ENCODE assay signal across 25 cellular contexts in genomic region chr11:340539-341512, GRCh38. TPM values are rescaled to one million over a fixed set of nuclear protein-coding genes. Genes with fewer than 3 reads are reported as not detected.
DNase-seq lines count a peak whose midpoint lies in the region; ATAC-seq, FAIRE-seq and TF ChIP-seq lines count a peak whose summit lies in the region.
"Had no signal": no experiment of that assay in that cellular context is flagged by ENCODE, and none has a peak within 500 bp of the region (broad histone marks: within the 10 kb centered on the region; RNA-seq: fewer than 3 reads in every experiment).

No MANE protein-coding gene starts in this region.

- POLR2A ChIA-PET in H1 (lab: Charles Lee; ENCODE audit: partially characterized antibody) = interaction anchor here (0.6 to 2.8 kb wide), 21 partner anchors 8 to 134 kb away, joined by 3 to 24 read pairs (median 4); partner anchors contain the start of genes BET1L and RIC8A

- DNase-seq in GM18507 (ENCODE audit: extremely low spot score, insufficient read length, low read depth) (no peak), H1 (ENCODE audit: low read depth in 1 of 2, low spot score in 2 of 2) (no peak)
- DNase-seq: activated CD4-positive, alpha-beta T cell treated with anti-CD3 and anti-CD28 coated beads, Interleukin-2, amount 50 U/mL, for 48 hours; activated naive CD4-positive, alpha-beta T cell; activated T-cell treated with anti-CD3 and anti-CD28 coated beads for 4 hours; dermis blood vessel endothelial cell; heart left ventricle; HFFc6; lower lobe of right lung; NCI-H1092 treated with DMSO at 0.1 percent for 48 hours; NCI-H2029; NCI-H446; NK-92 treated with Interleukin-12 subunit alpha and Interleukin-12 subunit beta, amount 100 ng/mL, for 24 hours; T-helper 2 cell; thyroid gland had no signal

- no peaks in the 10 kb centered on the region for H3K79me1 ChIP-seq in H1 (ENCODE audit: low read depth, low read length)

- H3K79me2 ChIP-seq in H1 (ENCODE audit: control insufficient read depth in 1 of 2, insufficient read depth in 2 of 2, low read length in 2 of 2) = no peaks in the 10 kb centered on the region

- peak overlapping the region; percentile 59 for H3K56ac ChIP-seq in H1 (replicated peaks; ENCODE audit: insufficient read length, low read depth, low read length)

- no peak for TF ChIP-seq EP300 in H1 (IDR thresholded peaks at IDR 0.05; ENCODE audit: borderline replicate concordance in 1 of 2, low read depth in 2 of 2, low read length in 2 of 2)

- H3K36me3 ChIP-seq in KOPT-K1 (ENCODE audit: insufficient read depth, low read length) (no peaks in the 10 kb centered on the region), H1 (ENCODE audit: control insufficient read depth in 2 of 4, insufficient read depth in 4 of 4, low read length in 3 of 4) (no peaks in the 10 kb centered on the region), neuron (ENCODE audit: insufficient read depth, low read length) (no peaks in the 10 kb centered on the region)
- H3K36me3 ChIP-seq: heart left ventricle, lower lobe of right lung, sigmoid colon, thyroid gland had no signal

- peak overlapping the region; percentile 88; the same call in 1 of the 2 replicates for H3K18ac ChIP-seq in H1 (ENCODE audit: extremely low read depth, low read length)

- H3K27me3 ChIP-seq in H1 (replicated peaks in 1 of 4; ENCODE audit: control insufficient read depth in 3 of 4, extremely low read depth in 1 of 4, insufficient read depth in 3 of 4, low read length in 3 of 4) (no peaks in the 10 kb centered on the region), neuron (ENCODE audit: insufficient read depth, low read length) (no peaks in the 10 kb centered on the region)
- H3K27me3 ChIP-seq: heart left ventricle, sigmoid colon, thyroid gland had no signal

- no peak overlapping the region for H2BK15ac ChIP-seq in H1 (ENCODE audit: low read length)

- H2BK5ac ChIP-seq in H1 (ENCODE audit: low read depth, low read length) = peak overlapping the region; percentile 73; the same call in 1 of the 2 replicates

- H4K20me1 ChIP-seq in H1 (replicated peaks in 1 of 2; ENCODE audit: control insufficient read depth in 1 of 2, insufficient read depth in 2 of 2, low read length in 2 of 2) = no peaks in the 10 kb centered on the region

- no peak overlapping the region for H3K4ac ChIP-seq in H1 (replicated peaks; ENCODE audit: insufficient read length, low read depth, low read length)

- H4K8ac ChIP-seq in H1 (ENCODE audit: extremely low read depth, insufficient read depth, low read length) = no peak overlapping the region

- H3K4me1 ChIP-seq in H1 (replicated peaks in 1 of 4; ENCODE audit: control insufficient read depth in 3 of 4, insufficient read depth in 4 of 4, low read length in 3 of 4) (peaks cover 4 to 21% (median 17%) of the 10 kb centered on the region in 4 experiments), neuron (ENCODE audit: insufficient read depth, low read length) (peaks cover 28% of the 10 kb centered on the region)

- peak overlapping the region; percentile 82; the same call in 1 of the 2 replicates for H2BK12ac ChIP-seq in H1 (ENCODE audit: low read depth, low read length)

- H2BK20ac ChIP-seq in H1 (ENCODE audit: low read length) = no peak overlapping the region

- WGBS in H1 (ENCODE audit: extremely low coverage in 1 of 2, insufficient coverage in 1 of 2, insufficient read length in 1 of 2, insufficient replicate concordance in 2 of 2, low coverage in 1 of 2, low lambda C conversion rate in 2 of 2, missing lambda C conversion rate in 1 of 2), 2 experiments = 35% methylated on average over 4 of the region's 5 CpGs; no CpG with 5 or more reads in 1 of the 2 experiments

- H4K5ac ChIP-seq in H1 (ENCODE audit: insufficient read length, low read depth, low read length) = peak overlapping the region; percentile 98

- no peak overlapping the region for H3K9ac ChIP-seq in H1 (replicated peaks in 1 of 4; ENCODE audit: extremely low read depth in 1 of 4, low read depth in 3 of 4, low read length in 3 of 4)

- no peak for TF ChIP-seq CTCF in H1 (IDR thresholded peaks at IDR 0.05; ENCODE audit: control extremely low read depth in 1 of 3, insufficient read depth in 1 of 3, low read depth in 1 of 3, low read length in 3 of 3)

- peak; percentile 59 for FAIRE-seq in GM18507 (lab: Jason Lieb, UNC)
- peak; percentile 28 for FAIRE-seq in H1 (lab: Jason Lieb, UNC)
- FAIRE-seq: endothelial cell of umbilical vein had no signal

- H3K27ac ChIP-seq in KOPT-K1 (ENCODE audit: low read depth, low read length, poor library complexity, severe bottlenecking) (peak overlapping the region; percentile 48), H1 (ENCODE audit: low read depth, low read length) (0 out of 2 replicates have a peak overlapping the region, but pooled peaks have one; percentile 32)
- H3K27ac ChIP-seq: sigmoid colon, thyroid gland, VCaP had no signal

- ATAC-seq in GM18517 (IDR thresholded peaks at IDR 0.05; ENCODE audit: unreplicated experiment) (no peak), HG02973 (IDR thresholded peaks at IDR 0.05; ENCODE audit: unreplicated experiment) (no peak), GM18870 (IDR thresholded peaks at IDR 0.05; ENCODE audit: unreplicated experiment) (no peak)
- ATAC-seq: heart left ventricle, lower lobe of right lung had no signal

- H4K91ac ChIP-seq in H1 (replicated peaks; ENCODE audit: insufficient read length, low read length) = peak overlapping the region; percentile 74

- TF ChIP-seq POLR2A in H1 (IDR thresholded peaks at IDR 0.05; ENCODE audit: control extremely low read depth in 1 of 2, low read depth in 2 of 2, low read length in 2 of 2) = no peak

- CTCF ChIA-PET in H1 (lab: Charles Lee; ENCODE audit: partially characterized antibody) = interaction anchor here (0.6 to 5.6 kb wide), 8 partner anchors 12 to 91 kb away, joined by 3 to 22 read pairs (median 5); no protein-coding TSS in a partner anchor

- no peak overlapping the region for H3K14ac ChIP-seq in H1 (ENCODE audit: insufficient read length)

- H3K4me2 ChIP-seq in H1 (ENCODE audit: insufficient read depth in 1 of 2, low read depth in 2 of 2, low read length in 2 of 2) = peak overlapping the region; percentile 32 to 62; a peak in 3 of 4 replicates

- H2AK5ac ChIP-seq in H1 (ENCODE audit: low read depth, low read length) = 0 out of 2 replicates have a peak overlapping the region, but pooled peaks have one; percentile 55

- no peaks in the 10 kb centered on the region for H3K23me2 ChIP-seq in H1 (ENCODE audit: low read depth, low read length)

- no peak overlapping the region for H3K23ac ChIP-seq in H1 (ENCODE audit: insufficient read length)

- H3K4me3 ChIP-seq in H1 (ENCODE audit: extremely low read depth in 1 of 4, insufficient read depth in 2 of 4, low read depth in 3 of 4, low read length in 4 of 4) = peak overlapping the region in 1 of 4 experiments; percentile 41; a peak in 2 of 8 replicates
- H3K4me3 ChIP-seq in neuron (ENCODE audit: low read length) = no peak overlapping the region
- H3K4me3 ChIP-seq: heart left ventricle, lower lobe of right lung, sigmoid colon, thyroid gland had no signal

- H3K9me3 ChIP-seq in KOPT-K1 (ENCODE audit: insufficient read depth, low read length, poor library complexity, severe bottlenecking) (no peaks in the 10 kb centered on the region), H1 (ENCODE audit: insufficient read depth in 2 of 2, low read depth in 1 of 2, low read length in 1 of 2) (no peaks in the 10 kb centered on the region), neuron (ENCODE audit: low read length) (no peaks in the 10 kb centered on the region)
- H3K9me3 ChIP-seq: heart left ventricle, lower lobe of right lung, sigmoid colon, thyroid gland had no signal

- H2BK120ac ChIP-seq in H1 (replicated peaks; ENCODE audit: low read depth, low read length) = peak overlapping the region; percentile 90

- H2AFZ ChIP-seq in H1 (ENCODE audit: low read length) = no peak overlapping the region
- peak overlapping the region; percentile 29 for H2AFZ ChIP-seq in neuron (ENCODE audit: low read depth, low read length)

- no peak for TF ChIP-seq RAD21 in H1 (IDR thresholded peaks at IDR 0.05 in 1 of 2, conservative IDR thresholded peaks at IDR 0.05 in 1 of 2; ENCODE audit: low read depth in 2 of 2, low read length in 2 of 2)

RNA-seq across cellular contexts. Expression of gene IFITM3, which starts 20.2 kb away (rescaled TPM):
- total RNA-seq in H1 (2021; fragmentation: NEBNext Ultra II Directional; extraction: Animal tissue kit (Norgen Biotek cat#: 25700)) = 230 and 238 TPM in 2 replicates
- polyA plus RNA-seq in H1 (2011; rRNA removed) = 666 and 779 TPM in 2 replicates
- polyA plus RNA-seq in H1 (2011; cell fraction: cytosol; rRNA removed) = 365 TPM
- 320 TPM for polyA plus RNA-seq in H1 (2011; cell fraction: nucleus; rRNA removed)
- 512 to 625 TPM (median 570 TPM) in 4 replicates for polyA plus RNA-seq in H1 (2012, experiment 1 of 2)
- 529 TPM for polyA plus RNA-seq in H1 (2012, experiment 2 of 2)
- 497 TPM for polyA plus RNA-seq in H1 (2013, experiment 1 of 2)
- polyA plus RNA-seq in H1 (2013, experiment 2 of 2) = 568 TPM
- polyA minus RNA-seq in H1 (2011; rRNA and poly(A)+ RNA removed) = 133 and 217 TPM in 2 replicates
- 219 TPM for polyA minus RNA-seq in H1 (2011; cell fraction: cytosol; rRNA and poly(A)+ RNA removed)
- polyA minus RNA-seq in H1 (2011; cell fraction: nucleus; rRNA and poly(A)+ RNA removed) = 99.5 TPM

RNA-seq across cellular contexts. Expression of gene IFITM1, which starts 27.0 kb away (rescaled TPM):
- 394 and 417 TPM in 2 replicates for total RNA-seq in H1 (2021; fragmentation: NEBNext Ultra II Directional; extraction: Animal tissue kit (Norgen Biotek cat#: 25700))
- 1,464 and 1,887 TPM in 2 replicates for polyA plus RNA-seq in H1 (2011; rRNA removed)
- 1,079 TPM for polyA plus RNA-seq in H1 (2011; cell fraction: cytosol; rRNA removed)
- polyA plus RNA-seq in H1 (2011; cell fraction: nucleus; rRNA removed) = 974 TPM
- polyA plus RNA-seq in H1 (2012, experiment 1 of 2) = 247 to 559 TPM (median 446 TPM) in 4 replicates
- polyA plus RNA-seq in H1 (2012, experiment 2 of 2) = 534 TPM
- 788 TPM for polyA plus RNA-seq in H1 (2013, experiment 1 of 2)
- polyA plus RNA-seq in H1 (2013, experiment 2 of 2) = 902 TPM
- 336 and 605 TPM in 2 replicates for polyA minus RNA-seq in H1 (2011; rRNA and poly(A)+ RNA removed)
- 285 TPM for polyA minus RNA-seq in H1 (2011; cell fraction: cytosol; rRNA and poly(A)+ RNA removed)
- 204 TPM for polyA minus RNA-seq in H1 (2011; cell fraction: nucleus; rRNA and poly(A)+ RNA removed)

RNA-seq across cellular contexts. Expression of gene B4GALNT4, which starts 28.5 kb away (rescaled TPM):
- 76.3 and 89.0 TPM in 2 replicates for total RNA-seq in H1 (2021; fragmentation: NEBNext Ultra II Directional; extraction: Animal tissue kit (Norgen Biotek cat#: 25700))
- polyA plus RNA-seq in H1 (2011; rRNA removed) = 40.9 and 69.4 TPM in 2 replicates
- polyA plus RNA-seq in H1 (2011; cell fraction: cytosol; rRNA removed) = 62.2 TPM
- 329 TPM for polyA plus RNA-seq in H1 (2011; cell fraction: nucleus; rRNA removed)
- 55.4 to 118 TPM (median 90.1 TPM) in 4 replicates for polyA plus RNA-seq in H1 (2012, experiment 1 of 2)
- 69.9 TPM for polyA plus RNA-seq in H1 (2012, experiment 2 of 2)
- 55.2 TPM for polyA plus RNA-seq in H1 (2013, experiment 1 of 2)
- 48.0 TPM for polyA plus RNA-seq in H1 (2013, experiment 2 of 2)
- 6.4 and 7.0 TPM in 2 replicates for polyA minus RNA-seq in H1 (2011; rRNA and poly(A)+ RNA removed)
- 19.7 TPM for polyA minus RNA-seq in H1 (2011; cell fraction: cytosol; rRNA and poly(A)+ RNA removed)
- 37.0 TPM for polyA minus RNA-seq in H1 (2011; cell fraction: nucleus; rRNA and poly(A)+ RNA removed)
- total RNA-seq: RPMI7951 had no signal

RNA-seq across cellular contexts. Expression of gene IFITM2, which starts 33.2 kb away (rescaled TPM):
- total RNA-seq in H1 (2021; fragmentation: NEBNext Ultra II Directional; extraction: Animal tissue kit (Norgen Biotek cat#: 25700)) = 363 and 399 TPM in 2 replicates
- 764 and 902 TPM in 2 replicates for polyA plus RNA-seq in H1 (2011; rRNA removed)
- polyA plus RNA-seq in H1 (2011; cell fraction: cytosol; rRNA removed) = 381 TPM
- polyA plus RNA-seq in H1 (2011; cell fraction: nucleus; rRNA removed) = 326 TPM
- polyA plus RNA-seq in H1 (2012, experiment 1 of 2) = 487 to 716 TPM (median 624 TPM) in 4 replicates
- polyA plus RNA-seq in H1 (2012, experiment 2 of 2) = 666 TPM
- polyA plus RNA-seq in H1 (2013, experiment 1 of 2) = 1,170 TPM
- polyA plus RNA-seq in H1 (2013, experiment 2 of 2) = 1,490 TPM
- 220 and 246 TPM in 2 replicates for polyA minus RNA-seq in H1 (2011; rRNA and poly(A)+ RNA removed)
- 86.5 TPM for polyA minus RNA-seq in H1 (2011; cell fraction: cytosol; rRNA and poly(A)+ RNA removed)
- 58.9 TPM for polyA minus RNA-seq in H1 (2011; cell fraction: nucleus; rRNA and poly(A)+ RNA removed)

RNA-seq across cellular contexts. Expression of gene IFITM5, which starts 41.5 kb away (rescaled TPM):
- total RNA-seq in H1 (2021; fragmentation: NEBNext Ultra II Directional; extraction: Animal tissue kit (Norgen Biotek cat#: 25700)) = not detected in 2 replicates
- polyA plus RNA-seq in H1 (2011; rRNA removed) = 0.50 TPM in 1 of 2 replicates, not detected in the other
- 0.21 TPM for polyA plus RNA-seq in H1 (2011; cell fraction: cytosol; rRNA removed)
- 0.30 TPM for polyA plus RNA-seq in H1 (2011; cell fraction: nucleus; rRNA removed)
- polyA plus RNA-seq in H1 (2012, experiment 1 of 2) = 0.33 TPM in 1 of 4 replicates, not detected in the others
- not detected for polyA plus RNA-seq in H1 (2012, experiment 2 of 2)
- polyA plus RNA-seq in H1 (2013, experiment 1 of 2) = 0.26 TPM
- 0.11 TPM for polyA plus RNA-seq in H1 (2013, experiment 2 of 2)
- polyA minus RNA-seq in H1 (2011; rRNA and poly(A)+ RNA removed) = not detected in 2 replicates
- polyA minus RNA-seq in H1 (2011; cell fraction: cytosol; rRNA and poly(A)+ RNA removed) = not detected
- not detected for polyA minus RNA-seq in H1 (2011; cell fraction: nucleus; rRNA and poly(A)+ RNA removed)
- total RNA-seq: cardiac septum, dermis blood vessel endothelial cell, endothelial cell of umbilical vein, heart left ventricle, HFFc6, lower lobe of right lung, RPMI7951, sigmoid colon, thyroid gland had no signal
- polyA plus RNA-seq: endothelial cell of umbilical vein, heart left ventricle, sigmoid colon had no signal
